ENCODE assay signal across 14 cellular contexts in genomic region chr1:54459714-54460113, GRCh38. TPM values are rescaled to one million over a fixed set of nuclear protein-coding genes. Genes with fewer than 3 reads are reported as not detected.
DNase-seq lines count a peak whose midpoint lies in the region; ATAC-seq lines count a peak whose summit lies in the region.
"Had no signal": no experiment of that assay in that cellular context is flagged by ENCODE, and none has a peak within 500 bp of the region (broad histone marks: within the 10 kb centered on the region; RNA-seq: fewer than 3 reads in every experiment).

No MANE protein-coding gene starts in this region.

- no peaks in the 10 kb centered on the region for H3K9me3 ChIP-seq in KOPT-K1 (ENCODE audit: insufficient read depth, low read length, poor library complexity, severe bottlenecking)
- no peaks in the 10 kb centered on the region for H3K9me3 ChIP-seq in mesodermal cell (ENCODE audit: control insufficient read depth, low read length)
- H3K9me3 ChIP-seq: SJSA1 had no signal

- peak overlapping the region in 2 of 3 donors; percentile 13 to 66 for H3K4me3 Mint-ChIP-seq in T-cell
- H3K4me3 Mint-ChIP-seq: WTC11 had no signal

- H3K27ac ChIP-seq in KOPT-K1 (ENCODE audit: low read depth, low read length, poor library complexity, severe bottlenecking) = peak overlapping the region; percentile 80
- H3K27ac ChIP-seq in mesodermal cell (ENCODE audit: low read depth, low read length, severe bottlenecking) = peak overlapping the region; percentile 36
- H3K27ac ChIP-seq: SJSA1 had no signal

- peak overlapping the region; percentile 89 to 96 for H3K27ac Mint-ChIP-seq in T-cell
- H3K27ac Mint-ChIP-seq: activated T-helper 2 cell treated with anti-CD3 and anti-CD28 coated beads, Interferon-gamma antibody, Interleukin-2, Interleukin-4, amounts not matched to agents 10 μg/mL and 5 μg/mL and 100 μg/mL, durations not matched to agents 14 hours and 24 hours and 36 hours; WTC11 had no signal

- no peaks in the 10 kb centered on the region for H3K27me3 Mint-ChIP-seq in T-cell

- H3K36me3 Mint-ChIP-seq in T-cell = no peaks in the 10 kb centered on the region
- H3K36me3 Mint-ChIP-seq: WTC11 had no signal

- H3K4me1 Mint-ChIP-seq in T-cell = peaks cover 35 to 44% (median 41%) of the 10 kb centered on the region in 3 donors

- ATAC-seq in T-cell (replicated peaks in 1 of 4) = peak; percentile 15 to 43 (median 34)
- ATAC-seq: GM12878, sciatic nerve, WTC11 had no signal

- WGBS in mesodermal cell (ENCODE audit: insufficient coverage in 2 of 2), 2 experiments = 38 to 72% methylated on average over 2 to 4 of the region's 5 CpGs

- no peaks in the 10 kb centered on the region for H3K9me3 Mint-ChIP-seq in T-cell
- H3K9me3 Mint-ChIP-seq: activated T-helper 2 cell treated with anti-CD3 and anti-CD28 coated beads, Interferon-gamma antibody, Interleukin-2, Interleukin-4, amounts not matched to agents 10 μg/mL and 5 μg/mL and 100 μg/mL, durations not matched to agents 14 hours and 24 hours and 36 hours; WTC11 had no signal

- DNase-seq in COR-L47 (lab: John Stamatoyannopoulos, UW) = peak; percentile 76
- DNase-seq in T-cell = peak in 2 of 34 experiments; percentile 10 to 21
- no peak for DNase-seq in DMS153 treated with DMSO at 0.1 percent for 48 hours (lab: John Stamatoyannopoulos, UW; ENCODE audit: unreplicated experiment)
- DNase-seq in cerebellar cortex (ENCODE audit: low spot score) = no peak
- DNase-seq in GM19240 (ENCODE audit: insufficient read length, low spot score) = no peak
- DNase-seq: Karpas-422, NCI-H526 had no signal

- H3K4me1 ChIP-seq in mesodermal cell (ENCODE audit: control insufficient read depth, insufficient read depth, low read length, poor library complexity, severe bottlenecking) = peaks cover 55% of the 10 kb centered on the region

- POLR2A ChIA-PET in T-cell (lab: Charles Lee) = interaction anchor here (0.5 to 0.7 kb wide), 2 partner anchors 27 to 65 kb away, joined by 3 read pairs; no protein-coding TSS in a partner anchor

- H3K36me3 ChIP-seq in KOPT-K1 (ENCODE audit: insufficient read depth, low read length) (no peaks in the 10 kb centered on the region), mesodermal cell (ENCODE audit: control insufficient read depth, insufficient read depth, low read length) (no peaks in the 10 kb centered on the region)
- H3K36me3 ChIP-seq: SJSA1 had no signal

- CTCF ChIA-PET in T-cell (lab: Charles Lee) = interaction anchor here in 1 of 2 donors (0.5 to 1.3 kb wide), 5 partner anchors 18 to 54 kb away, joined by 3 to 4 read pairs (median 4); partner anchors contain the start of gene SSBP3

- no peak overlapping the region for H3K4me3 ChIP-seq in mesodermal cell (ENCODE audit: extremely low read depth, insufficient read depth, low read length, poor library complexity, severe bottlenecking)
- H3K4me3 ChIP-seq: GM12878, SJSA1 had no signal

RNA-seq across cellular contexts. Expression of gene SSBP3, which starts 53.5 kb away (rescaled TPM):
- 10 to 100 TPM; 51.5 to 84.5 (median 69.2) TPM for total RNA-seq in T-cell
- polyA plus RNA-seq in mesodermal cell (2013, experiment 1 of 2) = 141 TPM
- polyA plus RNA-seq in mesodermal cell (2013, experiment 2 of 2) = 120 TPM
